Comparison of ENCODE assay signal across 12 cellular contexts in genomic region chr14:64928239-64929002, GRCh38. TPM values are rescaled to one million over a fixed set of nuclear protein-coding genes. Genes with fewer than 3 reads are reported as not detected.
DNase-seq lines count a peak whose midpoint lies in the region; ATAC-seq and TF ChIP-seq lines count a peak whose summit lies in the region.
"Had no signal": no experiment of that assay in that cellular context is flagged by ENCODE, and none has a peak within 500 bp of the region (broad histone marks: within the 10 kb centered on the region; RNA-seq: fewer than 3 reads in every experiment).

No MANE protein-coding gene starts in this region.

- CTCF ChIA-PET in RWPE1 (lab: Yijun Ruan, JAX), result no interaction called here
- CTCF ChIA-PET in A673 (lab: Charles Lee), result no interaction called here

- ATAC-seq in GM18517 (IDR thresholded peaks at IDR 0.05; ENCODE audit: unreplicated experiment) (peak; percentile 66), GM21526 (IDR thresholded peaks at IDR 0.05; ENCODE audit: low FRiP score, unreplicated experiment) (peak; percentile 76), HG03342 (IDR thresholded peaks at IDR 0.05; ENCODE audit: unreplicated experiment) (peak; percentile 57), lower lobe of right lung (no peak)

- H3K4me3 ChIP-seq in lower lobe of right lung (no peak overlapping the region), A673 (ENCODE audit: low read depth, low read length, poor library complexity, severe bottlenecking) (no peak overlapping the region)
- H3K4me3 ChIP-seq: SK-N-MC, uterus had no signal

- DNase-seq in lower lobe of right lung, result no peak
- no peak for DNase-seq in RWPE1 (ENCODE audit: low spot score)
- DNase-seq in NK-92 (lab: John Stamatoyannopoulos, UW; ENCODE audit: unreplicated experiment), result no peak
- no peak for DNase-seq in T1000 (lab: John Stamatoyannopoulos, UW)
- no peak for DNase-seq in A673 (ENCODE audit: low spot score)
- DNase-seq: NCI-H187, nephron progenitor cell, uterus had no signal

- TF ChIP-seq CTCF in lower lobe of right lung (IDR thresholded peaks at IDR 0.05), result no peak
- TF ChIP-seq CTCF in RWPE1 (conservative IDR thresholded peaks at IDR 0.05; ENCODE audit: low read depth), result no peak
- TF ChIP-seq CTCF in A673 (conservative IDR thresholded peaks at IDR 0.05; ENCODE audit: low read depth, low read length), result no peak

- BruUV-seq in A673 (replicated peaks; lab: Mats Ljungman, UMichigan), result no TSS peak

- H3K27ac ChIP-seq in lower lobe of right lung (peak overlapping the region; percentile 25), RWPE1 (no peak overlapping the region), A673 (ENCODE audit: low read depth, low read length, poor library complexity, severe bottlenecking) (no peak overlapping the region)
- H3K27ac ChIP-seq: SK-N-MC had no signal

- H3K36me3 ChIP-seq in lower lobe of right lung, result peaks cover 84% of the 10 kb centered on the region
- H3K36me3 ChIP-seq in A673 (ENCODE audit: insufficient read depth, low read length, poor library complexity, severe bottlenecking), result peaks cover 44% of the 10 kb centered on the region
- H3K36me3 ChIP-seq: uterus had no signal

- H3K27me3 ChIP-seq in lower lobe of right lung (ENCODE audit: low read depth) (no peaks in the 10 kb centered on the region), A673 (replicated peaks; ENCODE audit: insufficient read depth, low read depth, low read length, poor library complexity) (no peaks in the 10 kb centered on the region)
- H3K27me3 ChIP-seq: uterus had no signal

- intact Hi-C loops in lower lobe of right lung (cut with DNase I) (no loop called here), A673 (cut with micrococcal nuclease; ENCODE audit: unreplicated experiment) (no loop called here)

- POLR2A ChIA-PET in RWPE1 (lab: Yijun Ruan, JAX; ENCODE audit: low non-redundant PET), result no interaction called here
- POLR2A ChIA-PET in A673 (lab: Charles Lee; ENCODE audit: low non-redundant PET), result no interaction called here

- H3K4me1 ChIP-seq in lower lobe of right lung, result peaks cover 5% of the 10 kb centered on the region
- peaks cover 9% of the 10 kb centered on the region for H3K4me1 ChIP-seq in A673 (ENCODE audit: insufficient read depth, low read length, poor library complexity, severe bottlenecking)
- H3K4me1 ChIP-seq: uterus had no signal

- H3K9me3 ChIP-seq in lower lobe of right lung (no peaks in the 10 kb centered on the region), A673 (ENCODE audit: low read depth, low read length, poor library complexity, severe bottlenecking) (no peaks in the 10 kb centered on the region)
- H3K9me3 ChIP-seq: uterus had no signal

RNA-seq across cellular contexts. Expression of gene GPX2, which starts 14.1 kb away (rescaled TPM):
- total RNA-seq in lower lobe of right lung (not detected), A673 (2021) (0.33 TPM in 1 of 2 replicates, not detected in the other)

RNA-seq across cellular contexts. Expression of gene CHURC1, which starts 14.2 kb away (rescaled TPM):
- total RNA-seq in lower lobe of right lung, result 72.6 TPM
- 61.9 and 65.2 TPM in 2 replicates for total RNA-seq in A673 (2021)

RNA-seq across cellular contexts. Expression of gene RAB15, which starts 43.7 kb away (rescaled TPM):
- 13.8 TPM for total RNA-seq in lower lobe of right lung
- 23.6 and 26.9 TPM in 2 replicates for total RNA-seq in A673 (2021)

RNA-seq across cellular contexts. Expression of gene SPTB, which starts 48.7 kb away (rescaled TPM):
- total RNA-seq in lower lobe of right lung, result 2.5 TPM
- 0.43 and 0.70 TPM in 2 replicates for total RNA-seq in A673 (2021)

RNA-seq across cellular contexts. Expression of gene FNTB, which starts 58.3 kb away (rescaled TPM):
- total RNA-seq in lower lobe of right lung, result 14.0 TPM
- 22.4 and 24.0 TPM in 2 replicates for total RNA-seq in A673 (2021)

Comparison
In these comparisons a context has a peak if more than half of its experiments do, and no peak if none do; other contexts are left out.
1. ATAC-seq: peak in GM18517 (single experiment), GM21526 (single experiment) and HG03342 (single experiment); none in lower lobe of right lung (0 of 2).